In the genomic region with DNA sequence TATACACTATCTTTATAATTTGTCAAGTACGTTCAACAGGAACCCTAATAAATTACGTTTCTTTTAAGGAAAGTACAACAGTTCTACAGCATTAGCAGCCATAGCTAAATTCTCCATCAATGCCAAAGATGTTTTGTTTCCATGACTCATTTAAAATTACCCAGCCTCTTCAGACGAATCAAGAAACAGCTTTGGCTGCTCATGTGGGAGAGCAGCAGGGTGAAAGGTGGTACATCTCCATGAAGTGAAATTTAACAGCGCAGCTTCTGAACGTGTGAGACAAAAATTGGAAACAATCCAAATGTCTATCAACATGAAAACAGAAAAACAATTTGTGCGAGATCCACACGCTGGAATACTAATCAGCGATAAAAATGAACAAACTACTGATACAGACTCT, we compare ENCODE assay signal across 15 cellular contexts.
DNase-seq lines count a peak whose midpoint lies in the region; ATAC-seq and TF ChIP-seq lines count a peak whose summit lies in the region.
"Had no signal": no experiment of that assay in that cellular context is flagged by ENCODE, and none has a peak within 500 bp of the region (broad histone marks: within the 10 kb centered on the region; RNA-seq: fewer than 3 reads in every experiment).

No MANE protein-coding gene starts in this region.

- ATAC-seq in Right ventricle myocardium inferior (peak; percentile 48), left ventricle myocardium superior (peak; percentile 55), HG03521 (IDR thresholded peaks at IDR 0.05; ENCODE audit: unreplicated experiment) (no peak)
- ATAC-seq: HCT116 had no signal

- H3K27me3 ChIP-seq in right atrium auricular region = no peaks in the 10 kb centered on the region
- H3K27me3 ChIP-seq: BLaER1 treated with 17β-estradiol and CSF1 and Interleukin-3, amounts not matched to agents 10 nM and 100 nM had no signal

- peak overlapping the region in 1 of 2 donors; percentile 24 for H3K27ac ChIP-seq in right atrium auricular region
- H3K27ac ChIP-seq: BLaER1 treated with 17β-estradiol and CSF1 and Interleukin-3, amounts not matched to agents 10 nM and 100 nM had no signal

- no peaks in the 10 kb centered on the region for H3K36me3 ChIP-seq in right atrium auricular region
- H3K36me3 ChIP-seq: BLaER1 treated with 17β-estradiol and CSF1 and Interleukin-3, amounts not matched to agents 10 nM and 100 nM had no signal

- no peaks in the 10 kb centered on the region for H3K4me1 ChIP-seq in right atrium auricular region
- H3K4me1 ChIP-seq: BLaER1 treated with 17β-estradiol and CSF1 and Interleukin-3, amounts not matched to agents 10 nM and 100 nM had no signal

- no peak overlapping the region for H3K4me3 ChIP-seq in right atrium auricular region
- no peak overlapping the region for H3K4me3 ChIP-seq in choroid plexus epithelial cell (ENCODE audit: low read depth, low read length)
- H3K4me3 ChIP-seq: BLaER1 treated with 17β-estradiol and CSF1 and Interleukin-3, amounts not matched to agents 10 nM and 100 nM had no signal

- no peaks in the 10 kb centered on the region for H3K9me3 ChIP-seq in right atrium auricular region
- H3K9me3 ChIP-seq: BLaER1 treated with 17β-estradiol and CSF1 and Interleukin-3, amounts not matched to agents 10 nM and 100 nM had no signal

- TF ChIP-seq CTCF in right atrium auricular region (IDR thresholded peaks at IDR 0.05) (no peak), choroid plexus epithelial cell (conservative IDR thresholded peaks at IDR 0.05; ENCODE audit: low read depth, low read length) (no peak)

- DNase-seq in Right ventricle myocardium inferior (ENCODE audit: missing footprints) (no peak), right atrium auricular region (ENCODE audit: low spot score) (no peak), NCI-H226 (peak; percentile 30), choroid plexus epithelial cell (ENCODE audit: low read depth) (peak; percentile 44), left ventricle myocardium superior (no peak), A172 (ENCODE audit: low spot score) (no peak), GM03348 (ENCODE audit: low spot score) (no peak)
- DNase-seq: 8988T; ACHN; CD4-positive, CD25-positive, alpha-beta regulatory T cell; DMS53; GF-D8 had no signal

- intact Hi-C loops in Right ventricle myocardium inferior (cut with DNase I) = no loop called here
- intact Hi-C loops in left ventricle myocardium superior (cut with micrococcal nuclease) = no loop called here

Comparison
In these comparisons a context has a peak if more than half of its experiments do, and no peak if none do; other contexts are left out.
1. DNase-seq: peak in NCI-H226 (single experiment) and choroid plexus epithelial cell (single experiment); none in Right ventricle myocardium inferior (single experiment), right atrium auricular region (single experiment), left ventricle myocardium superior (single experiment), A172 (single experiment) and GM03348 (single experiment).